ENCODE assay signal across 28 cellular contexts in genomic region chr9:18238752-18239151, GRCh38.
DNase-seq lines count a peak whose midpoint lies in the region; ATAC-seq, FAIRE-seq and TF ChIP-seq lines count a peak whose summit lies in the region.
"Had no signal": no experiment of that assay in that cellular context is flagged by ENCODE, and none has a peak within 500 bp of the region (broad histone marks: within the 10 kb centered on the region; RNA-seq: fewer than 3 reads in every experiment).

No MANE protein-coding gene starts in this region.

- CTCF ChIA-PET in A549 (lab: Yijun Ruan, JAX), result interaction anchor here (0.9 to 3.2 kb wide), 4 partner anchors 10 to 22 kb away, joined by 3 to 14 read pairs (median 4); no protein-coding TSS in a partner anchor

- POLR2A ChIA-PET in A549 (lab: Yijun Ruan, JAX), result no interaction called here

- H3K4me3 ChIP-seq in A549 (no peak overlapping the region), astrocyte (ENCODE audit: insufficient read depth, low read depth, low read length) (no peak overlapping the region), fibroblast of pulmonary artery (replicated peaks; ENCODE audit: low read depth, low read length) (no peak overlapping the region)
- H3K4me3 ChIP-seq: GM23338, K562, mucosa of descending colon, thyroid gland had no signal

- peaks cover 4% of the 10 kb centered on the region for H3K27me3 Mint-ChIP-seq in astrocyte (ENCODE audit: low read depth, unreplicated experiment)
- H3K27me3 Mint-ChIP-seq: stimulated activated memory B cell treated with anti-CD40 and anti-IgM and Interleukin-4, amounts not matched to agents 10 μg/mL and 1 μg/mL and 100 μg/mL, for 72 hours had no signal

- peaks cover 13% of the 10 kb centered on the region; the same call in 2 of the 3 replicates for H3K4me1 ChIP-seq in A549
- H3K4me1 ChIP-seq in astrocyte (ENCODE audit: insufficient read depth, low read length), result peaks cover 16% of the 10 kb centered on the region
- H3K4me1 ChIP-seq: thyroid gland had no signal

- H4K20me1 ChIP-seq in astrocyte (ENCODE audit: insufficient read depth, low read length), result no peaks in the 10 kb centered on the region

- peak overlapping the region in 1 of 2 experiments; percentile 32; a peak in 1 of 6 replicates for H3K27ac ChIP-seq in A549
- peak overlapping the region; percentile 66 for H3K27ac ChIP-seq in astrocyte (ENCODE audit: low read depth, low read length)
- H3K27ac ChIP-seq: HL-60, thyroid gland had no signal

- H3K9ac ChIP-seq in astrocyte (ENCODE audit: low read length), result peak overlapping the region; percentile 7

- peak overlapping the region; percentile 59 for H3K4me2 ChIP-seq in A549
- H3K4me2 ChIP-seq in astrocyte (ENCODE audit: low read length), result peak overlapping the region; percentile 71
- H3K4me2 ChIP-seq: GM23338 had no signal

- H2AFZ ChIP-seq in astrocyte (ENCODE audit: low read depth, low read length), result no peak overlapping the region
- H2AFZ ChIP-seq: GM23338 had no signal

- no peaks in the 10 kb centered on the region for H3K36me3 Mint-ChIP-seq in astrocyte (ENCODE audit: low read depth, unreplicated experiment)
- H3K36me3 Mint-ChIP-seq: activated naive CD8-positive, alpha-beta T cell treated with anti-CD3 and anti-CD28 coated beads for 36 hours; CD4-positive, CD25-positive, alpha-beta regulatory T cell; stimulated activated memory B cell treated with anti-CD40 and anti-IgM and Interleukin-4, amounts not matched to agents 10 μg/mL and 1 μg/mL and 100 μg/mL, for 72 hours had no signal

- H3K4me3 Mint-ChIP-seq in astrocyte (ENCODE audit: unreplicated experiment), result no peak overlapping the region
- H3K4me3 Mint-ChIP-seq: activated naive CD8-positive, alpha-beta T cell treated with anti-CD3 and anti-CD28 coated beads for 36 hours; activated T-cell treated with anti-CD3 and anti-CD28 coated beads, Interleukin-2, amount 50 U/mL, for 72 hours; CD4-positive, CD25-positive, alpha-beta regulatory T cell; effector memory CD8-positive, alpha-beta T cell; GM23338; stimulated activated memory B cell treated with anti-CD40 and anti-IgM and Interleukin-4, amounts not matched to agents 10 μg/mL and 1 μg/mL and 100 μg/mL, for 72 hours had no signal

- H3K9me3 ChIP-seq in A549, result peaks cover 12% of the 10 kb centered on the region; the same call in 2 of the 3 replicates
- no peaks in the 10 kb centered on the region for H3K9me3 ChIP-seq in astrocyte (ENCODE audit: insufficient read depth, low read depth, low read length)
- H3K9me3 ChIP-seq: mucosa of descending colon, thyroid gland had no signal

- H3K79me2 ChIP-seq in astrocyte (ENCODE audit: insufficient read depth, low read length), result no peaks in the 10 kb centered on the region

- H3K4me1 Mint-ChIP-seq in astrocyte (ENCODE audit: low read depth, unreplicated experiment), result peaks cover 11% of the 10 kb centered on the region
- H3K4me1 Mint-ChIP-seq: CD4-positive, CD25-positive, alpha-beta regulatory T cell; stimulated activated memory B cell treated with anti-CD40 and anti-IgM and Interleukin-4, amounts not matched to agents 10 μg/mL and 1 μg/mL and 100 μg/mL, for 72 hours had no signal

- peaks cover 4% of the 10 kb centered on the region for H3K9me3 Mint-ChIP-seq in astrocyte (ENCODE audit: unreplicated experiment)

- ATAC-seq in A549 (no peak), GM19324 (IDR thresholded peaks at IDR 0.05; ENCODE audit: low FRiP score, unreplicated experiment) (no peak), HG03571 (IDR thresholded peaks at IDR 0.05; ENCODE audit: unreplicated experiment) (no peak)
- ATAC-seq: activated CD4-positive, CD25-positive, alpha-beta regulatory T cell treated with anti-CD3 and anti-CD28 coated beads, Interleukin-2, amount 50 U/mL, for 24 hours; activated T-cell treated with anti-CD3 and anti-CD28 coated beads, Interleukin-2, amount 50 U/mL, for 72 hours; effector memory CD8-positive, alpha-beta T cell; GM23338; K562; left lobe of liver; stimulated activated memory B cell treated with anti-CD40 and anti-IgM and Interleukin-4, amounts not matched to agents 10 μg/mL and 1 μg/mL and 100 μg/mL, for 72 hours had no signal

- no peaks in the 10 kb centered on the region for H3K27me3 ChIP-seq in astrocyte (ENCODE audit: insufficient read depth, low read length)
- H3K27me3 ChIP-seq: thyroid gland had no signal

- TF ChIP-seq EP300 in A549 (IDR thresholded peaks at IDR 0.05), result no peak

- DNase-seq in A549 (ENCODE audit: low read depth in 1 of 2, low spot score in 1 of 2) (no peak), HT-29 (ENCODE audit: low spot score) (peak; percentile 6), astrocyte (ENCODE audit: low read depth) (peak; percentile 56), fibroblast of pulmonary artery (ENCODE audit: low read depth) (peak; percentile 70), mucosa of gallbladder (ENCODE audit: low spot score) (no peak), NCI-H1436 treated with DMSO at 0.1 percent for 48 hours (lab: John Stamatoyannopoulos, UW) (no peak)
- DNase-seq: activated naive CD8-positive, alpha-beta T cell treated with anti-CD3 and anti-CD28 coated beads for 36 hours; activated T-cell treated with anti-CD3 and anti-CD28 coated beads, Interleukin-2, amount 50 U/mL, for 72 hours; CD4-positive, CD25-positive, alpha-beta regulatory T cell; cerebellar nuclear complex; DMS79 treated with DMSO at 0.1 percent for 48 hours; effector memory CD8-positive, alpha-beta T cell; mucosa of descending colon; NCI-H1105; NCI-H774; OCI-M1; T1000; thyroid gland had no signal

- TF ChIP-seq RAD21 in A549 (conservative IDR thresholded peaks at IDR 0.05 in 1 of 2, IDR thresholded peaks at IDR 0.05 in 1 of 2), result no peak

- no peak for TF ChIP-seq POLR2A in A549 (IDR thresholded peaks at IDR 0.05; ENCODE audit: low read length)

- 3% methylated on average over 1 of the region's 1 CpG for whole genome bisulfite sequencing in A549 (ENCODE audit: missing lambda C conversion rate)

- no peaks in the 10 kb centered on the region for H3K36me3 ChIP-seq in astrocyte (ENCODE audit: insufficient read depth, low read length)
- H3K36me3 ChIP-seq: thyroid gland had no signal

- H3K27ac Mint-ChIP-seq in astrocyte (ENCODE audit: unreplicated experiment), result no peak overlapping the region
- H3K27ac Mint-ChIP-seq: activated naive CD8-positive, alpha-beta T cell treated with anti-CD3 and anti-CD28 coated beads for 36 hours; activated T-cell treated with anti-CD3 and anti-CD28 coated beads, Interleukin-2, amount 50 U/mL, for 72 hours; CD4-positive, CD25-positive, alpha-beta regulatory T cell; effector memory CD8-positive, alpha-beta T cell; GM23338; stimulated activated memory B cell treated with anti-CD40 and anti-IgM and Interleukin-4, amounts not matched to agents 10 μg/mL and 1 μg/mL and 100 μg/mL, for 72 hours had no signal

- no peak for FAIRE-seq in A549 (lab: Jason Lieb, UNC)
- no peak for FAIRE-seq in astrocyte (lab: Jason Lieb, UNC)
- FAIRE-seq: A204.1, frontal cortex, K562 had no signal

- TF ChIP-seq CTCF in A549 (IDR thresholded peaks at IDR 0.05) (no peak), astrocyte (IDR thresholded peaks at IDR 0.05; ENCODE audit: insufficient read depth, low read depth, low read length) (no peak), fibroblast of pulmonary artery (IDR thresholded peaks at IDR 0.05; ENCODE audit: low read length, missing control alignments) (no peak)

TF ChIP-seq in A549, 52 proteins besides CTCF, POLR2A, EP300 and RAD21:
- TF ChIP-seq ELK1 (IDR thresholded peaks at IDR 0.05; ENCODE audit: low read depth, low read length) (no peak), ESRRA (IDR thresholded peaks at IDR 0.05; ENCODE audit: borderline replicate concordance, low read length) (no peak), RFX5 (IDR thresholded peaks at IDR 0.05) (no peak), PHF8 (IDR thresholded peaks at IDR 0.05; ENCODE audit: borderline replicate concordance, low read depth) (no peak), FOXS1 (CRISPR knock-in tag; IDR thresholded peaks at IDR 0.05) (no peak), CEBPB (IDR thresholded peaks at IDR 0.05) (no peak), ATOH8 (CRISPR knock-in tag; IDR thresholded peaks at IDR 0.05; ENCODE audit: low read depth) (no peak), SMC3 (IDR thresholded peaks at IDR 0.05) (no peak), MYC (IDR thresholded peaks at IDR 0.05; ENCODE audit: borderline replicate concordance, low read length) (no peak), EHF (CRISPR knock-in tag; IDR thresholded peaks at IDR 0.05) (no peak), KDM1A (IDR thresholded peaks at IDR 0.05; ENCODE audit: low read depth) (no peak), ZSCAN20 (CRISPR knock-in tag; IDR thresholded peaks at IDR 0.05) (no peak)

Comparison
In these comparisons a context has a peak if more than half of its experiments do, and no peak if none do; other contexts are left out.
1. DNase-seq: peak in HT-29 (single experiment), astrocyte (single experiment) and fibroblast of pulmonary artery (single experiment); none in A549 (0 of 2), mucosa of gallbladder (single experiment) and NCI-H1436 treated with DMSO at 0.1 percent for 48 hours (single experiment).